20 cellular contexts compared by ENCODE assay signal in genomic region chr4:185576918-185577591, GRCh38. TPM values are rescaled to one million over a fixed set of nuclear protein-coding genes. Genes with fewer than 3 reads are reported as not detected.
A peak's percentile ranks its signal among the peaks of the same experiment; 100 is the strongest.
DNase-seq lines count a peak whose midpoint lies in the region; ATAC-seq, FAIRE-seq and TF ChIP-seq lines count a peak whose summit lies in the region.
"Had no signal": no experiment of that assay in that cellular context is flagged by ENCODE, and none has a peak within 500 bp of the region (broad histone marks: within the 10 kb centered on the region; RNA-seq: fewer than 3 reads in every experiment).

No MANE protein-coding gene starts in this region.

- no peak overlapping the region for H2BK120ac ChIP-seq in trophoblast cell (ENCODE audit: insufficient read depth, low read length, poor library complexity)
- no peak overlapping the region for H2BK120ac ChIP-seq in H9 (ENCODE audit: low read depth, low read length, poor library complexity, severe bottlenecking)

- H3K27ac ChIP-seq in liver (ENCODE audit: low read depth in 1 of 2, low read length in 2 of 2) (peak overlapping the region; percentile 25 to 38), HepG2 (ENCODE audit: extremely low read length, insufficient read depth, low read length) (no peak overlapping the region), right atrium auricular region (peak overlapping the region; percentile 59 to 79), trophoblast cell (ENCODE audit: low read depth, low read length) (no peak overlapping the region), aorta (ENCODE audit: low read depth in 1 of 2, low read length in 2 of 2) (peak overlapping the region; percentile 92 to 97), H9 (ENCODE audit: insufficient read length, low read depth, low read length) (no peak overlapping the region)

- no peak overlapping the region for H4K12ac ChIP-seq in trophoblast cell (ENCODE audit: low read depth, low read length)

- no peak overlapping the region for H3T11ph ChIP-seq in H9 (ENCODE audit: low read length)

- no peak for FAIRE-seq in HepG2 (lab: Jason Lieb, UNC)
- FAIRE-seq: A204.1, endometrium, H54, keratinocyte had no signal

- no peaks in the 10 kb centered on the region for H3K23me2 ChIP-seq in H9 (ENCODE audit: insufficient read length, low read depth, low read length, poor library complexity, severe bottlenecking)

- H4K20me1 ChIP-seq in HepG2 (ENCODE audit: insufficient read depth, low read length) (no peaks in the 10 kb centered on the region), H9 (ENCODE audit: control insufficient read depth, insufficient read depth, insufficient read length) (no peaks in the 10 kb centered on the region)

- no peak overlapping the region for H3K4ac ChIP-seq in trophoblast cell (ENCODE audit: low read depth, low read length)
- H3K4ac ChIP-seq in H9 (ENCODE audit: low read depth, low read length): no peak overlapping the region

- no peak overlapping the region for H3K18ac ChIP-seq in trophoblast cell (ENCODE audit: low read length)
- H3K18ac ChIP-seq in H9 (ENCODE audit: insufficient read length, low read depth, low read length): no peak overlapping the region

- H2AFZ ChIP-seq in HepG2 (ENCODE audit: low read length): no peak overlapping the region
- no peak overlapping the region for H2AFZ ChIP-seq in trophoblast cell (ENCODE audit: insufficient read depth, low read length, poor library complexity)
- no peak overlapping the region for H2AFZ ChIP-seq in H9 (ENCODE audit: low read length)

- H3K9me3 Mint-ChIP-seq in H9: peaks cover 2 to 7% of the 10 kb centered on the region in 2 experiments; a peak in 3 of 5 replicates
- H3K9me3 Mint-ChIP-seq: activated naive CD8-positive, alpha-beta T cell treated with anti-CD3 and anti-CD28 coated beads, Interleukin-2, amount 10 ng/mL, durations not matched to agents 7 days and 5 days had no signal

- H3K79me1 ChIP-seq in trophoblast cell (ENCODE audit: low read length) (peaks cover 9% of the 10 kb centered on the region), H9 (ENCODE audit: insufficient read depth, low read depth, low read length, poor library complexity, severe bottlenecking) (no peaks in the 10 kb centered on the region)

- H3K9ac ChIP-seq in liver (ENCODE audit: low read depth in 1 of 2, low read length in 2 of 2) (no peak overlapping the region), HepG2 (ENCODE audit: insufficient read depth, low read depth, low read length) (no peak overlapping the region), trophoblast cell (ENCODE audit: low read length) (no peak overlapping the region), H9 (ENCODE audit: extremely low read depth, insufficient read length, low read length) (no peak overlapping the region)

- no peak for TF ChIP-seq RAD21 in liver (IDR thresholded peaks at IDR 0.05)
- no peak for TF ChIP-seq RAD21 in HepG2 (CRISPR knock-in tag; IDR thresholded peaks at IDR 0.05)

- no peak overlapping the region for H2BK15ac ChIP-seq in H9 (ENCODE audit: low read depth, low read length)

- BruUV-seq in HepG2 (replicated peaks; lab: Mats Ljungman, UMichigan): no TSS peak

- intact Hi-C loops in HepG2 (cut with micrococcal nuclease; ENCODE audit: unreplicated experiment): no loop called here
- intact Hi-C loops in aorta (cut with DNase I): no loop called here

- DNase-seq in HepG2 (ENCODE audit: low spot score) (no peak), right atrium auricular region (ENCODE audit: low spot score) (no peak), trophoblast cell (no peak), aorta (no peak), H9 (no peak), RKO (ENCODE audit: low spot score) (no peak)
- no peak for DNase-seq in stimulated activated CD4-positive, alpha-beta T cell treated with anti-CD3 and anti-CD28 coated beads, Interleukin-2, amount 100 ng/mL, for 48 hours
- DNase-seq: activated naive CD8-positive, alpha-beta T cell treated with anti-CD3 and anti-CD28 coated beads, Interleukin-2, amount 10 ng/mL, durations not matched to agents 7 days and 5 days; DMS53; naive thymus-derived CD8-positive, alpha-beta T cell; NCI-H1048; NCI-H2107; NCI-H774; RPMI8226 had no signal

- peaks cover 8 to 13% of the 10 kb centered on the region in 2 experiments for H3K4me1 Mint-ChIP-seq in H9
- H3K4me1 Mint-ChIP-seq: activated naive CD8-positive, alpha-beta T cell treated with anti-CD3 and anti-CD28 coated beads, Interleukin-2, amount 10 ng/mL, durations not matched to agents 7 days and 5 days; naive thymus-derived CD8-positive, alpha-beta T cell had no signal

- POLR2A ChIA-PET in HepG2 (lab: Yijun Ruan, JAX): interaction anchor here (2.5 kb wide), 1 partner anchor 10 kb away, joined by 9 read pairs; no protein-coding TSS in a partner anchor

- no peak overlapping the region for H2BK20ac ChIP-seq in H9 (ENCODE audit: low read depth, low read length, poor library complexity, severe bottlenecking)

- H3K79me2 ChIP-seq in HepG2 (ENCODE audit: insufficient read depth, low read length) (no peaks in the 10 kb centered on the region), trophoblast cell (ENCODE audit: control insufficient read depth, insufficient read depth, low read length, poor library complexity) (peaks cover 2% of the 10 kb centered on the region), H9 (ENCODE audit: insufficient read depth, low read length) (no peaks in the 10 kb centered on the region)

- in situ Hi-C loops in HepG2 (cut with HindIII; ENCODE audit: extremely low pct_ligation_motif_present, low pct_unique_long_range_greater_than_20kb): no loop called here

- H3K4me3 ChIP-seq in liver (ENCODE audit: low read depth in 1 of 3, low read length in 3 of 3): no peak overlapping the region
- H3K4me3 ChIP-seq in HepG2 (replicated peaks in 1 of 3; ENCODE audit: insufficient read depth in 1 of 3, low read depth in 2 of 3, low read length in 3 of 3): no peak overlapping the region
- no peak overlapping the region for H3K4me3 ChIP-seq in right atrium auricular region
- H3K4me3 ChIP-seq in trophoblast cell (ENCODE audit: low read depth, low read length): no peak overlapping the region
- H3K4me3 ChIP-seq in aorta (ENCODE audit: low read length in 2 of 2): no peak overlapping the region

- no peak overlapping the region for H2BK5ac ChIP-seq in trophoblast cell (ENCODE audit: low read depth, low read length, poor library complexity)
- no peak overlapping the region for H2BK5ac ChIP-seq in H9 (ENCODE audit: insufficient read length, low read length)

- no peak for TF ChIP-seq POLR2A in HepG2 (IDR thresholded peaks at IDR 0.05; ENCODE audit: insufficient read depth in 1 of 2, low read depth in 2 of 2, low read length in 2 of 2)

- H2BK12ac ChIP-seq in trophoblast cell (ENCODE audit: low read length) (no peak overlapping the region), H9 (ENCODE audit: insufficient read length, low read depth, low read length) (no peak overlapping the region)

- H3K56ac ChIP-seq in H9 (ENCODE audit: insufficient read length, low read depth, low read length): no peak overlapping the region

- no peak overlapping the region for H3K27ac Mint-ChIP-seq in H9
- H3K27ac Mint-ChIP-seq: activated naive CD8-positive, alpha-beta T cell treated with anti-CD3 and anti-CD28 coated beads, Interleukin-2, amount 10 ng/mL, durations not matched to agents 7 days and 5 days; naive thymus-derived CD8-positive, alpha-beta T cell had no signal

- WGBS in liver: 77% methylated on average over 7 of the region's 7 CpGs
- 49% methylated on average over 6 of the region's 7 CpGs for WGBS in HepG2 (ENCODE audit: low lambda C conversion rate)
- WGBS in trophoblast cell (ENCODE audit: extremely low coverage, insufficient coverage, insufficient read length): no CpG with 5 or more reads among the region's 7 CpGs
- 5 to 9% methylated on average over 7 of the region's 7 CpGs for WGBS in aorta, 2 donors
- WGBS in H9 (ENCODE audit: extremely low coverage, insufficient read length, low lambda C conversion rate): no CpG with 5 or more reads among the region's 7 CpGs

- TF ChIP-seq CTCF in liver (IDR thresholded peaks at IDR 0.05; ENCODE audit: low read depth, low read length, missing input control) (no peak), HepG2 (CRISPR knock-in tag; IDR thresholded peaks at IDR 0.05) (no peak), right atrium auricular region (IDR thresholded peaks at IDR 0.05) (no peak), H9 (conservative IDR thresholded peaks at IDR 0.05) (no peak)

- no peaks in the 10 kb centered on the region for H3K9me3 ChIP-seq in liver (ENCODE audit: control insufficient read depth in 4 of 4, low read length in 3 of 4)
- H3K9me3 ChIP-seq in HepG2 (ENCODE audit: low read length): no peaks in the 10 kb centered on the region
- H3K9me3 ChIP-seq in right atrium auricular region: no peaks in the 10 kb centered on the region
- H3K9me3 ChIP-seq in trophoblast cell (ENCODE audit: insufficient read depth, low read depth, low read length): peaks cover 3% of the 10 kb centered on the region
- no peaks in the 10 kb centered on the region for H3K9me3 ChIP-seq in aorta (ENCODE audit: control insufficient read depth, low read length)
- no peaks in the 10 kb centered on the region for H3K9me3 ChIP-seq in H9 (ENCODE audit: control insufficient read depth, low read depth, low read length)

- no peak for ATAC-seq in HepG2
- peak; percentile 39 for ATAC-seq in aorta (ENCODE audit: low FRiP score)
- ATAC-seq: naive thymus-derived CD8-positive, alpha-beta T cell had no signal

- no peak overlapping the region for H3K14ac ChIP-seq in trophoblast cell (ENCODE audit: low read length)
- no peak overlapping the region for H3K14ac ChIP-seq in H9 (ENCODE audit: insufficient read depth, low read length)

- H4K91ac ChIP-seq in trophoblast cell (ENCODE audit: low read depth, low read length): peak overlapping the region; percentile 39
- no peak overlapping the region for H4K91ac ChIP-seq in H9 (ENCODE audit: insufficient read length, low read depth, low read length)

- H3K4me1 ChIP-seq in liver (ENCODE audit: control insufficient read depth in 4 of 4, insufficient read depth in 4 of 4, low read length in 3 of 4) (no peaks in the 10 kb centered on the region), HepG2 (ENCODE audit: insufficient read depth, low read length) (peaks cover 10% of the 10 kb centered on the region), right atrium auricular region (peaks cover 0 to 24% of the 10 kb centered on the region in 2 donors), trophoblast cell (ENCODE audit: control insufficient read depth in 1 of 2, insufficient read depth in 2 of 2, low read length in 2 of 2) (peaks cover 6% of the 10 kb centered on the region in 2 experiments), aorta (ENCODE audit: control insufficient read depth in 1 of 2, insufficient read depth in 2 of 2, low read length in 2 of 2) (peaks cover 0 to 2% of the 10 kb centered on the region in 2 donors), H9 (ENCODE audit: insufficient read depth, low read length) (peaks cover 3% of the 10 kb centered on the region; the same call in 1 of the 2 replicates)

- H3K23ac ChIP-seq in trophoblast cell (ENCODE audit: low read length) (no peak overlapping the region), H9 (ENCODE audit: insufficient read length, low read depth, low read length) (no peak overlapping the region)

- no peak overlapping the region for H2AK5ac ChIP-seq in trophoblast cell (ENCODE audit: low read length)
- no peak overlapping the region for H2AK5ac ChIP-seq in H9 (ENCODE audit: insufficient read length, low read length)

- TF ChIP-seq EP300 in HepG2 (IDR thresholded peaks at IDR 0.05; ENCODE audit: low read depth in 2 of 2, low read length in 2 of 2) (no peak), HepG2 (CRISPR knock-in tag; IDR thresholded peaks at IDR 0.05; ENCODE audit: borderline replicate concordance) (no peak)

- H3K4me3 Mint-ChIP-seq in H9: no peak overlapping the region
- H3K4me3 Mint-ChIP-seq: activated naive CD8-positive, alpha-beta T cell treated with anti-CD3 and anti-CD28 coated beads, Interleukin-2, amount 10 ng/mL, durations not matched to agents 7 days and 5 days; naive thymus-derived CD8-positive, alpha-beta T cell had no signal

- no peaks in the 10 kb centered on the region for H3K27me3 Mint-ChIP-seq in H9 (ENCODE audit: low read depth)

- CTCF ChIA-PET in HepG2 (lab: Yijun Ruan, JAX; ENCODE audit: low intra/inter-chr PET ratio, low total read pairs): no interaction called here

- H3K36me3 Mint-ChIP-seq in H9 (ENCODE audit: insufficient read depth in 1 of 3, low read depth in 3 of 3): peaks cover 0 to 11% (median 0%) of the 10 kb centered on the region in 3 experiments; a peak in 4 of 7 replicates
- H3K36me3 Mint-ChIP-seq: activated naive CD8-positive, alpha-beta T cell treated with anti-CD3 and anti-CD28 coated beads, Interleukin-2, amount 10 ng/mL, durations not matched to agents 7 days and 5 days had no signal

- H3K27me3 ChIP-seq in liver (ENCODE audit: control insufficient read depth in 4 of 4, insufficient read depth in 4 of 4, low read length in 3 of 4): no peaks in the 10 kb centered on the region
- H3K27me3 ChIP-seq in HepG2 (ENCODE audit: control insufficient read depth in 1 of 2, insufficient read depth in 2 of 2, low read length in 2 of 2): peaks cover 2 to 12% of the 10 kb centered on the region in 2 experiments; a peak in 3 of 5 replicates
- no peaks in the 10 kb centered on the region for H3K27me3 ChIP-seq in right atrium auricular region
- no peaks in the 10 kb centered on the region for H3K27me3 ChIP-seq in trophoblast cell (ENCODE audit: insufficient read depth, low read length)
- no peaks in the 10 kb centered on the region for H3K27me3 ChIP-seq in aorta (ENCODE audit: control insufficient read depth in 1 of 2, insufficient read depth in 2 of 2, low read length in 1 of 2)
- no peaks in the 10 kb centered on the region for H3K27me3 ChIP-seq in H9 (ENCODE audit: insufficient read depth, low read length)

- H4K8ac ChIP-seq in trophoblast cell (ENCODE audit: low read depth, low read length) (no peak overlapping the region), H9 (replicated peaks; ENCODE audit: insufficient read length, low read depth, low read length) (no peak overlapping the region)

- no peak overlapping the region for H4K5ac ChIP-seq in H9 (ENCODE audit: insufficient read length, low read depth, low read length)

- no peaks in the 10 kb centered on the region for H3K36me3 ChIP-seq in liver (ENCODE audit: control insufficient read depth in 4 of 4, insufficient read depth in 3 of 4, low read depth in 1 of 4, low read length in 3 of 4)
- no peaks in the 10 kb centered on the region for H3K36me3 ChIP-seq in HepG2 (replicated peaks in 1 of 2; ENCODE audit: control insufficient read depth in 1 of 2, insufficient read depth in 2 of 2, low read length in 2 of 2)
- H3K36me3 ChIP-seq in right atrium auricular region: no peaks in the 10 kb centered on the region
- H3K36me3 ChIP-seq in trophoblast cell (ENCODE audit: control insufficient read depth in 1 of 2, insufficient read depth in 2 of 2, low read length in 2 of 2): no peaks in the 10 kb centered on the region
- no peaks in the 10 kb centered on the region for H3K36me3 ChIP-seq in aorta (ENCODE audit: control insufficient read depth in 1 of 2, insufficient read depth in 2 of 2, low read length in 1 of 2)

- no peak overlapping the region for H3K4me2 ChIP-seq in HepG2 (ENCODE audit: low read depth, low read length)
- H3K4me2 ChIP-seq in trophoblast cell (ENCODE audit: low read length): no peak overlapping the region
- no peak overlapping the region for H3K4me2 ChIP-seq in H9 (ENCODE audit: insufficient read depth, insufficient read length, low read length)

RNA-seq across cellular contexts. Expression of gene PDLIM3, which starts 41.7 kb away (rescaled TPM):
- total RNA-seq in liver: 1 to 10 TPM in 1 of 2 donors, under 1 TPM in 1; 0.98 to 8.8 TPM
- polyA plus RNA-seq in liver: 1 to 10 TPM in 1 of 2 donors, under 1 TPM in 1; 0.58 to 5.7 TPM
- total RNA-seq in HepG2 (2016; rRNA removed; fragmentation: Illumina TruSeq; extraction: Trizol): 5.9 and 6.3 TPM in 2 replicates
- 2.5 and 3.1 TPM in 2 replicates for total RNA-seq in HepG2 (2016; cell fraction: cytosol; rRNA removed; fragmentation: Illumina TruSeq; extraction: Trizol; ENCODE audit: low read depth)
- 6.4 and 8.1 TPM in 2 replicates for total RNA-seq in HepG2 (2016; cell fraction: insoluble cytoplasmic fraction; rRNA removed; fragmentation: Illumina TruSeq; extraction: Trizol)
- total RNA-seq in HepG2 (2016; cell fraction: membrane; rRNA removed; fragmentation: Illumina TruSeq; extraction: Trizol): 5.3 TPM in 2 replicates
- 5.3 and 5.9 TPM in 2 replicates for total RNA-seq in HepG2 (2016; cell fraction: nucleus; rRNA removed; fragmentation: Illumina TruSeq; extraction: Trizol)
- 14.0 and 14.8 TPM in 2 replicates for polyA plus RNA-seq in HepG2 (2011; rRNA removed)
- 14.0 and 16.0 TPM in 2 replicates for polyA plus RNA-seq in HepG2 (2011; cell fraction: cytosol; rRNA removed)
- 10.4 and 14.3 TPM in 2 replicates for polyA plus RNA-seq in HepG2 (2011; cell fraction: nucleus; rRNA removed)
- polyA plus RNA-seq in HepG2 (2012): 3.0 and 13.6 TPM in 2 replicates
- 3.0 and 3.2 TPM in 2 replicates for polyA plus RNA-seq in HepG2 (2016; cell fraction: cytosol; fragmentation: Illumina TruSeq; extraction: Trizol; ENCODE audit: low read depth)
- polyA plus RNA-seq in HepG2 (2016; cell fraction: insoluble cytoplasmic fraction; fragmentation: Illumina TruSeq; extraction: Trizol; ENCODE audit: low read depth): 7.6 and 8.1 TPM in 2 replicates
- 3.8 and 4.4 TPM in 2 replicates for polyA plus RNA-seq in HepG2 (2016; cell fraction: membrane; fragmentation: Illumina TruSeq; extraction: Trizol; ENCODE audit: low read depth)
- 4.3 and 4.8 TPM in 2 replicates for polyA plus RNA-seq in HepG2 (2016; cell fraction: nucleus; fragmentation: Illumina TruSeq; extraction: Trizol; ENCODE audit: insufficient read depth, low read depth)
- 6.4 and 20.2 TPM in 2 replicates for polyA minus RNA-seq in HepG2 (2011; rRNA and poly(A)+ RNA removed; ENCODE audit: low replicate concordance)
- 8.4 and 8.7 TPM in 2 replicates for polyA minus RNA-seq in HepG2 (2011; cell fraction: cytosol; rRNA and poly(A)+ RNA removed)
- polyA minus RNA-seq in HepG2 (2011; cell fraction: nucleus; rRNA and poly(A)+ RNA removed): 17.7 and 18.2 TPM in 2 replicates
- total RNA-seq in right atrium auricular region: 100 to 1,000 TPM; 476 to 783 TPM
- polyA plus RNA-seq in trophoblast cell (2013): 19.2 and 19.5 TPM in 2 replicates
- total RNA-seq in aorta: 100 to 1,000 TPM; 411 to 805 TPM
- polyA plus RNA-seq in aorta: 100 to 1,000 TPM; 299 to 481 TPM
- total RNA-seq in H9 (2021): 12.0 and 13.1 TPM in 2 replicates
- total RNA-seq: activated naive CD8-positive, alpha-beta T cell treated with anti-CD3 and anti-CD28 coated beads, Interleukin-2, amount 10 ng/mL, durations not matched to agents 7 days and 5 days; naive thymus-derived CD8-positive, alpha-beta T cell; T-helper 1 cell treated with Interleukin-12 subunit alpha and Interleukin-12 subunit beta and Interleukin-4 antibody, amounts not matched to agents 30 ng/mL and 1 ng/mL, for 36 hours had no signal
- polyA plus RNA-seq: keratinocyte; naive thymus-derived CD8-positive, alpha-beta T cell had no signal

Comparison
In these comparisons a context has a peak if more than half of its experiments do, and no peak if none do; other contexts are left out.
1. H3K27ac ChIP-seq: peak in liver (2 of 2), right atrium auricular region (2 of 2) and aorta (2 of 2); none in HepG2 (single experiment), trophoblast cell (single experiment) and H9 (single experiment).
2. RNA of gene PDLIM3, which starts 41.7 kb away (total RNA-seq): 411 to 805 TPM in aorta and 476 to 783 TPM in right atrium auricular region; 12.0 to 13.1 TPM in H9, 0.98 to 8.8 TPM in liver and 2.5 to 8.1 TPM in HepG2; every median in the first group is over 10 times any median in the second.